ENCODE assay signal across 1 cellular context in the genomic region with DNA sequence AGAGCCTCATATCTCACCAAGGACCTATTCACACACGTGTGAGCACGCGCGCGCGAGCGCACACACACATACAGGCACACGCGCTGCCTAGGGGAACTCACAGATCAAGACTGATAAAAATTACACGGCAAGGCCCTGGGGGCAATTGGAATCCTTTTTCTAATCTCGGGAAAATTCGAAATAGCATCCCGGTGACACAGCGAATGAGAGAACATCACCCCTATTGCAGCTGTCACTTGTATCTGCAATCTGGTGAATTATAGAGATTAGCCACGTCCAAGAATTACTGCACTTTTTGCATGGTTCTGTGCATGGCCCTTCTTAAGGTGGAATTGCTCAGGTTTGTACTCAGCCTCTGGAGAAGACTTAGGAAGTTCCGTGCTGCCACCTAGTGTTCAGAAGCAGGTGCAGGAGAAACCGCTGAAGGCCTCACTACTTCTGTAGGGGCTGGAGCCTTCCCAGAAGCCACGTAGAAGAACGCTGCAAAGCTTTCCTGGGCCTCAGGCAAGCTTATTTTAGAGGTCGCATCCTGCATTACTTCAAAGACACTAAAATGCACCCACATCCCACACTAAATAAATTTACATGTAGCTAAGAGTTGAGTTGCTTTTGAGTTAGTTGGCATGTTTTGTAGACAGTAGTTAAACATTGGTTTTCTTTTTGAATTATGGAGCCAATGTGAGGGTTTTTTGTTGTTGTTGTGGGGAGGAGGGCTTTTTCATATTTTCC.
TF ChIP-seq lines count a peak whose summit lies in the region.

No MANE protein-coding gene starts in this region.

TF ChIP-seq in K562, 482 proteins besides CTCF, POLR2A, EP300 and RAD21 (continued from another document):
- TF ChIP-seq, protein P1, sequence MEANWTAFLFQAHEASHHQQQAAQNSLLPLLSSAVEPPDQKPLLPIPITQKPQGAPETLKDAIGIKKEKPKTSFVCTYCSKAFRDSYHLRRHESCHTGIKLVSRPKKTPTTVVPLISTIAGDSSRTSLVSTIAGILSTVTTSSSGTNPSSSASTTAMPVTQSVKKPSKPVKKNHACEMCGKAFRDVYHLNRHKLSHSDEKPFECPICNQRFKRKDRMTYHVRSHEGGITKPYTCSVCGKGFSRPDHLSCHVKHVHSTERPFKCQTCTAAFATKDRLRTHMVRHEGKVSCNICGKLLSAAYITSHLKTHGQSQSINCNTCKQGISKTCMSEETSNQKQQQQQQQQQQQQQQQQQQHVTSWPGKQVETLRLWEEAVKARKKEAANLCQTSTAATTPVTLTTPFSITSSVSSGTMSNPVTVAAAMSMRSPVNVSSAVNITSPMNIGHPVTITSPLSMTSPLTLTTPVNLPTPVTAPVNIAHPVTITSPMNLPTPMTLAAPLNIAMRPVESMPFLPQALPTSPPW (CRISPR knock-in tag; IDR thresholded peaks at IDR 0.05) = no peak
- TF ChIP-seq PHF21A (IDR thresholded peaks at IDR 0.05; ENCODE audit: borderline replicate concordance, low read depth) = no peak
- TF ChIP-seq KDM4B (IDR thresholded peaks at IDR 0.05; ENCODE audit: borderline replicate concordance in 2 of 2, low read depth in 1 of 2) = no peak
- no peak for TF ChIP-seq SMARCC2 (IDR thresholded peaks at IDR 0.05; ENCODE audit: low read depth)
